In the genomic region with DNA sequence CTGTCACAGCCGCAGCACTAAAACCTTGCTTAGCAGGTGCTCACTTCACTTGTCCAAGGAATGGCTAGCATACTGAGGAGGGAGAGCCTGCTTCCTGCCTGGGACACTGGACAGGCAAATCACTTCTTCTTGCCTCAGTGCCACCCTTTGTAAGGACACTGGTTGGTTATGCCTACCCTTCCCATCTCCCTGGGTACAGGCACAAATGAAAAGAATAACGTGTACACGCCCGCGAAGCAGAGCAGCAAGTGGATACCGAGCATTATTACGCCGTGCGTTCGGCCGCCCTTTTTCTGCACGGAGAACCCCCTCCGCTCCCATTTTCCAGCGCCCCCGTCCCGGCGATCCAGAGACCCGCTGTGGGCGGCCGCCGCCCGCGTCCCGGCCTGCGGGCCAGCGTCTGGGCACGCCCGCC, we compare ENCODE assay signal across 8 cellular contexts. TPM values are rescaled to one million over a fixed set of nuclear protein-coding genes. Genes with fewer than 3 reads are reported as not detected.
A peak's percentile ranks its signal among the peaks of the same experiment; 100 is the strongest.
DNase-seq lines count a peak whose midpoint lies in the region; ATAC-seq and TF ChIP-seq lines count a peak whose summit lies in the region.

No MANE protein-coding gene starts in this region.

- H3K9me3 ChIP-seq in heart left ventricle (no peaks in the 10 kb centered on the region), psoas muscle (no peaks in the 10 kb centered on the region)

- peak overlapping the region; percentile 78 for H3K4me3 Mint-ChIP-seq in activated T-helper 17 cell treated with anti-CD3 and anti-CD28 coated beads, Interleukin-2, amount 50 U/mL, for 72 hours

- no peaks in the 10 kb centered on the region for H3K27me3 ChIP-seq in heart left ventricle
- H3K27me3 ChIP-seq in psoas muscle (ENCODE audit: insufficient read depth in 3 of 3, low read length in 2 of 3) = peaks cover 0 to 11% (median 0%) of the 10 kb centered on the region in 3 donors

- intact Hi-C loops in heart left ventricle (cut with DNase I) (loop anchor here in 8 of 10 donors (1.0 to 10.0 kb wide), 8 partner anchors 50 to 120 kb away; partner anchors contain the start of genes MSMO1 (in 7 of the 8) and TMEM192 (in 2 of the 8)), psoas muscle (cut with DNase I) (loop anchor here (2.0 to 10.0 kb wide), 2 partner anchors 118 to 120 kb away; partner anchors contain the start of gene MSMO1 (in 2 of the 2))

- H3K27me3 Mint-ChIP-seq in activated T-helper 17 cell treated with anti-CD3 and anti-CD28 coated beads, Interleukin-2, amount 50 U/mL, for 72 hours = no peaks in the 10 kb centered on the region

- no peaks in the 10 kb centered on the region for H3K9me3 Mint-ChIP-seq in activated T-helper 17 cell treated with anti-CD3 and anti-CD28 coated beads, Interleukin-2, amount 50 U/mL, for 72 hours

- WGBS in heart left ventricle, 4 donors = 0 to 1% (median 1%) methylated on average over 12 to 28 of the region's 28 CpGs
- whole genome bisulfite sequencing in psoas muscle, 3 donors = 0 to 2% (median 1%) methylated on average over 21 to 28 of the region's 28 CpGs

- H3K4me1 ChIP-seq in heart left ventricle (peaks cover 0 to 60% (median 13%) of the 10 kb centered on the region in 12 donors), psoas muscle (peaks cover 5% of the 10 kb centered on the region)

- TF ChIP-seq POLR2A in heart left ventricle (IDR thresholded peaks at IDR 0.05) = no peak

- H3K4me3 ChIP-seq in heart left ventricle (peak overlapping the region; percentile 53 to 98 (median 82)), psoas muscle (peak overlapping the region; percentile 78)

- DNase-seq in NCI-H1092 treated with DMSO at 0.1 percent for 48 hours (lab: John Stamatoyannopoulos, UW) = peak; percentile 51
- DNase-seq in NCI-H1092 (lab: John Stamatoyannopoulos, UW) = no peak
- peak; percentile 17 for DNase-seq in HT1080 (ENCODE audit: low read depth)
- DNase-seq in heart left ventricle = peak in 1 of 5 donors; percentile 14
- no peak for DNase-seq in psoas muscle
- DNase-seq in stimulated activated CD4-positive, alpha-beta T cell treated with anti-CD3 and anti-CD28 coated beads, Interleukin-15, amount 100 ng/mL, for 24 hours = no peak

- peaks cover 42% of the 10 kb centered on the region for H3K4me1 Mint-ChIP-seq in activated T-helper 17 cell treated with anti-CD3 and anti-CD28 coated beads, Interleukin-2, amount 50 U/mL, for 72 hours

- ATAC-seq in GM21526 (IDR thresholded peaks at IDR 0.05; ENCODE audit: low FRiP score, unreplicated experiment) (peak; percentile 33), heart left ventricle (peak in 3 of 4 donors; percentile 3 to 31 (median 6)), psoas muscle (peak in 3 of 4 donors; percentile 21 to 30 (median 22))
- peak; percentile 11 for ATAC-seq in activated T-helper 17 cell treated with anti-CD3 and anti-CD28 coated beads, Interleukin-2, amount 50 U/mL, for 72 hours (replicated peaks)

- H3K36me3 ChIP-seq in heart left ventricle (no peaks in the 10 kb centered on the region), psoas muscle (ENCODE audit: insufficient read depth in 1 of 2, low read depth in 1 of 2) (no peaks in the 10 kb centered on the region)

- no peak for TF ChIP-seq CTCF in heart left ventricle (IDR thresholded peaks at IDR 0.05)
- no peak for TF ChIP-seq CTCF in psoas muscle (IDR thresholded peaks at IDR 0.05)

- no peaks in the 10 kb centered on the region for H3K36me3 Mint-ChIP-seq in activated T-helper 17 cell treated with anti-CD3 and anti-CD28 coated beads, Interleukin-2, amount 50 U/mL, for 72 hours (ENCODE audit: low read depth)

- H3K27ac ChIP-seq in heart left ventricle (peak overlapping the region in 11 of 12 donors; percentile 65 to 90 (median 81)), psoas muscle (peak overlapping the region; percentile 65)

- H3K27ac Mint-ChIP-seq in activated T-helper 17 cell treated with anti-CD3 and anti-CD28 coated beads, Interleukin-2, amount 50 U/mL, for 72 hours = peak overlapping the region; percentile 59

RNA-seq across cellular contexts. Expression of gene KLHL2, which starts 0.3 kb away (rescaled TPM):
- 19.9 and 20.1 TPM in 2 replicates for total RNA-seq in HT1080 (2014; rRNA removed; shearing (Covaris generic))
- 19.0 and 27.9 TPM in 2 replicates for polyA plus RNA-seq in HT1080 (2015; cell fraction: cytosol; rRNA removed)
- 14.0 and 24.2 TPM in 2 replicates for polyA plus RNA-seq in HT1080 (2015; cell fraction: nucleus; rRNA removed)
- total RNA-seq in activated T-helper 17 cell treated with anti-CD3 and anti-CD28 coated beads, Interleukin-2, amount 50 U/mL, for 72 hours = 10 to 100 TPM; 25.4 to 27.3 TPM
- 10 to 100 TPM in 6 of 9 donors, 1 to 10 TPM in 3; 7.2 to 18.6 (median 10.8) TPM for total RNA-seq in heart left ventricle
- 10 to 100 TPM in 1 of 2 donors, 1 to 10 TPM in 1; 4.0 to 15.5 TPM for polyA plus RNA-seq in heart left ventricle
- total RNA-seq in psoas muscle = 1 to 10 TPM; 3.6 to 7.8 (median 5.2) TPM
- 1 to 10 TPM; 3.1 to 4.7 (median 4.5) TPM for polyA plus RNA-seq in psoas muscle

Comparison
In these comparisons a context has a peak if more than half of its experiments do, and no peak if none do; other contexts are left out.
1. DNase-seq: peak in NCI-H1092 treated with DMSO at 0.1 percent for 48 hours (single experiment) and HT1080 (single experiment); none in NCI-H1092 (single experiment), psoas muscle (0 of 2) and stimulated activated CD4-positive, alpha-beta T cell treated with anti-CD3 and anti-CD28 coated beads, Interleukin-15, amount 100 ng/mL, for 24 hours (single experiment).
2. Peak in every context shown above with its lines, with median percentiles within 50 percentile points of each other: ATAC-seq.